Comparison of ENCODE assay signal across 11 cellular contexts in genomic region chr17:55418369-55419268, GRCh38. TPM values are rescaled to one million over a fixed set of nuclear protein-coding genes. Genes with fewer than 3 reads are reported as not detected.
DNase-seq lines count a peak whose midpoint lies in the region; ATAC-seq and TF ChIP-seq lines count a peak whose summit lies in the region.
"Had no signal": no experiment of that assay in that cellular context is flagged by ENCODE, and none has a peak within 500 bp of the region (broad histone marks: within the 10 kb centered on the region; RNA-seq: fewer than 3 reads in every experiment).

No MANE protein-coding gene starts in this region.

- H3K4me3 Mint-ChIP-seq in CD4-positive, alpha-beta memory T cell: peak overlapping the region in 4 of 8 donors; percentile 43 to 96 (median 62)
- H3K4me3 Mint-ChIP-seq in activated T-helper 2 cell treated with anti-CD3 and anti-CD28 coated beads, Interferon-gamma antibody, Interleukin-2, Interleukin-4, amounts not matched to agents 10 μg/mL and 5 μg/mL and 100 μg/mL, durations not matched to agents 14 hours and 24 hours and 36 hours (ENCODE audit: low read depth): peak overlapping the region; percentile 91
- peak overlapping the region; percentile 91 for H3K4me3 Mint-ChIP-seq in natural killer cell

- H3K4me1 ChIP-seq in CD4-positive, alpha-beta memory T cell (ENCODE audit: insufficient read depth, low read length): peaks cover 20% of the 10 kb centered on the region
- H3K4me1 ChIP-seq in stomach: peaks cover 4 to 50% (median 23%) of the 10 kb centered on the region in 4 donors

- H3K27me3 ChIP-seq in CD4-positive, alpha-beta memory T cell (ENCODE audit: insufficient read depth, low read length): peaks cover 7% of the 10 kb centered on the region
- H3K27me3 ChIP-seq in stomach: no peaks in the 10 kb centered on the region

- H3K36me3 ChIP-seq in CD4-positive, alpha-beta memory T cell (ENCODE audit: insufficient read depth, low read length): no peaks in the 10 kb centered on the region
- peaks cover 0 to 5% (median 3%) of the 10 kb centered on the region in 4 donors for H3K36me3 ChIP-seq in stomach

- intact Hi-C loops in CD4-positive, alpha-beta memory T cell (cut with micrococcal nuclease): no loop called here
- intact Hi-C loops in activated T-helper 2 cell treated with anti-CD3 and anti-CD28 coated beads, Interferon-gamma antibody, Interleukin-2, Interleukin-4, amounts not matched to agents 10 μg/mL and 5 μg/mL and 100 μg/mL, durations not matched to agents 14 hours and 24 hours and 36 hours (cut with micrococcal nuclease): no loop called here
- intact Hi-C loops in natural killer cell (cut with micrococcal nuclease) (no loop called here), left colon (cut with DNase I, micrococcal nuclease) (loop anchor here in 1 of 2 donors (10.0 kb wide), 1 partner anchor 64 kb away; no protein-coding TSS in a partner anchor), stomach (cut with DNase I; ENCODE audit: low total_unique reads) (no loop called here)

- H3K27me3 Mint-ChIP-seq in CD4-positive, alpha-beta memory T cell: peaks cover 5 to 7% of the 10 kb centered on the region in 2 donors
- H3K27me3 Mint-ChIP-seq in activated T-helper 2 cell treated with anti-CD3 and anti-CD28 coated beads, Interferon-gamma antibody, Interleukin-2, Interleukin-4, amounts not matched to agents 10 μg/mL and 5 μg/mL and 100 μg/mL, durations not matched to agents 14 hours and 24 hours and 36 hours (ENCODE audit: low read depth): peaks cover 8% of the 10 kb centered on the region
- peaks cover 5 to 7% of the 10 kb centered on the region in 2 donors for H3K27me3 Mint-ChIP-seq in natural killer cell (ENCODE audit: low read depth in 2 of 2)

- ATAC-seq in natural killer cell: no peak
- ATAC-seq in left colon: no peak
- no peak for ATAC-seq in GM18867 (IDR thresholded peaks at IDR 0.05; ENCODE audit: unreplicated experiment)
- ATAC-seq in HG02981 (IDR thresholded peaks at IDR 0.05; ENCODE audit: unreplicated experiment): no peak

- TF ChIP-seq CTCF in natural killer cell (IDR thresholded peaks at IDR 0.05): no peak
- TF ChIP-seq CTCF in stomach (IDR thresholded peaks at IDR 0.05): no peak

- H3K27ac Mint-ChIP-seq in CD4-positive, alpha-beta memory T cell: peak overlapping the region in 6 of 7 donors; percentile 1 to 96 (median 92)
- peak overlapping the region; percentile 28 for H3K27ac Mint-ChIP-seq in activated T-helper 2 cell treated with anti-CD3 and anti-CD28 coated beads, Interferon-gamma antibody, Interleukin-2, Interleukin-4, amounts not matched to agents 10 μg/mL and 5 μg/mL and 100 μg/mL, durations not matched to agents 14 hours and 24 hours and 36 hours
- H3K27ac Mint-ChIP-seq in natural killer cell: peak overlapping the region; percentile 86 to 93

- 94 to 98% (median 96%) methylated on average over 3 of the region's 3 CpGs for WGBS in stomach, 5 donors

- no peaks in the 10 kb centered on the region for H3K9me3 Mint-ChIP-seq in CD4-positive, alpha-beta memory T cell
- H3K9me3 Mint-ChIP-seq in activated T-helper 2 cell treated with anti-CD3 and anti-CD28 coated beads, Interferon-gamma antibody, Interleukin-2, Interleukin-4, amounts not matched to agents 10 μg/mL and 5 μg/mL and 100 μg/mL, durations not matched to agents 14 hours and 24 hours and 36 hours: no peaks in the 10 kb centered on the region
- no peaks in the 10 kb centered on the region for H3K9me3 Mint-ChIP-seq in natural killer cell

- H3K4me3 ChIP-seq in CD4-positive, alpha-beta memory T cell (ENCODE audit: low read length in 2 of 2): no peak overlapping the region
- H3K4me3 ChIP-seq in GM08714 (ENCODE audit: low read length): peak overlapping the region; percentile 30
- H3K4me3 ChIP-seq in stomach: no peak overlapping the region

- no peak for TF ChIP-seq POLR2A in stomach (IDR thresholded peaks at IDR 0.05)

- no peak for TF ChIP-seq EP300 in stomach (IDR thresholded peaks at IDR 0.05)

- DNase-seq in CD4-positive, alpha-beta memory T cell: no peak
- no peak for DNase-seq in activated T-helper 2 cell treated with anti-CD3 and anti-CD28 coated beads, Interferon-gamma antibody, Interleukin-2, Interleukin-4, amounts not matched to agents 10 μg/mL and 5 μg/mL and 100 μg/mL, durations not matched to agents 14 hours and 24 hours and 36 hours (ENCODE audit: low spot score)
- DNase-seq in natural killer cell (no peak), left colon (no peak), stomach (no peak)
- DNase-seq: foreskin melanocyte, mammary epithelial cell, NCI-H187 had no signal

- CTCF ChIA-PET in CD4-positive, alpha-beta memory T cell (lab: Charles Lee; ENCODE audit: partially characterized antibody): interaction anchor here (0.9 to 1.7 kb wide), 3 partner anchors 12 to 316 kb away, joined by 3 read pairs; no protein-coding TSS in a partner anchor

- H3K27ac ChIP-seq in CD4-positive, alpha-beta memory T cell (ENCODE audit: low read depth, low read length): no peak overlapping the region
- no peak overlapping the region for H3K27ac ChIP-seq in stomach

- H3K36me3 Mint-ChIP-seq in CD4-positive, alpha-beta memory T cell: peaks cover 0 to 16% of the 10 kb centered on the region in 2 donors
- H3K36me3 Mint-ChIP-seq in activated T-helper 2 cell treated with anti-CD3 and anti-CD28 coated beads, Interferon-gamma antibody, Interleukin-2, Interleukin-4, amounts not matched to agents 10 μg/mL and 5 μg/mL and 100 μg/mL, durations not matched to agents 14 hours and 24 hours and 36 hours (ENCODE audit: low read depth): peaks cover 54% of the 10 kb centered on the region
- no peaks in the 10 kb centered on the region for H3K36me3 Mint-ChIP-seq in natural killer cell

- POLR2A ChIA-PET in CD4-positive, alpha-beta memory T cell (lab: Charles Lee; ENCODE audit: partially characterized antibody): no interaction called here

- no peaks in the 10 kb centered on the region for H3K9me3 ChIP-seq in CD4-positive, alpha-beta memory T cell (ENCODE audit: control insufficient read depth in 1 of 2, low read length in 2 of 2)
- no peaks in the 10 kb centered on the region for H3K9me3 ChIP-seq in stomach

- H3K4me1 Mint-ChIP-seq in CD4-positive, alpha-beta memory T cell: peaks cover 33 to 53% (median 38%) of the 10 kb centered on the region in 4 donors
- H3K4me1 Mint-ChIP-seq in activated T-helper 2 cell treated with anti-CD3 and anti-CD28 coated beads, Interferon-gamma antibody, Interleukin-2, Interleukin-4, amounts not matched to agents 10 μg/mL and 5 μg/mL and 100 μg/mL, durations not matched to agents 14 hours and 24 hours and 36 hours (ENCODE audit: low read depth): peaks cover 61% of the 10 kb centered on the region
- H3K4me1 Mint-ChIP-seq in natural killer cell: peaks cover 64 to 73% of the 10 kb centered on the region in 2 donors

RNA-seq across cellular contexts. Expression of gene MMD, which starts 3.0 kb away (rescaled TPM):
- total RNA-seq in CD4-positive, alpha-beta memory T cell: 1 to 10 TPM; 4.2 to 9.2 TPM
- polyA plus RNA-seq in CD4-positive, alpha-beta memory T cell: 10 to 100 TPM in 1 of 2 donors, 1 to 10 TPM in 1; 9.1 to 20.0 TPM
- total RNA-seq in activated T-helper 2 cell treated with anti-CD3 and anti-CD28 coated beads, Interferon-gamma antibody, Interleukin-2, Interleukin-4, amounts not matched to agents 10 μg/mL and 5 μg/mL and 100 μg/mL, durations not matched to agents 14 hours and 24 hours and 36 hours: 29.6 and 30.1 TPM in 2 replicates
- 10 to 100 TPM; 18.7 to 33.5 (median 27.9) TPM for total RNA-seq in natural killer cell
- total RNA-seq in left colon: 10 to 100 TPM; 11.6 to 13.9 TPM
- total RNA-seq in stomach: 10 to 100 TPM in 4 of 5 donors, 1 to 10 TPM in 1; 3.1 to 65.3 (median 11.9) TPM
- polyA plus RNA-seq in stomach: 10 to 100 TPM in 2 of 3 donors, 1 to 10 TPM in 1; 4.9 to 18.8 (median 13.1) TPM

Comparison
In these comparisons a context has a peak if more than half of its experiments do, and no peak if none do; other contexts are left out.
1. H3K27ac Mint-ChIP-seq: peak in every context shown above with its lines; median percentile 92 in CD4-positive, alpha-beta memory T cell; 90 in natural killer cell; 28 in activated T-helper 2 cell treated with anti-CD3 and anti-CD28 coated beads, Interferon-gamma antibody, Interleukin-2, Interleukin-4, amounts not matched to agents 10 μg/mL and 5 μg/mL and 100 μg/mL, durations not matched to agents 14 hours and 24 hours and 36 hours.